Comparison of ENCODE assay signal across 27 cellular contexts in genomic region chrX:150790021-150790420, GRCh38.
DNase-seq lines count a peak whose midpoint lies in the region; ATAC-seq and TF ChIP-seq lines count a peak whose summit lies in the region.
"Had no signal": no experiment of that assay in that cellular context is flagged by ENCODE, and none has a peak within 500 bp of the region (broad histone marks: within the 10 kb centered on the region; RNA-seq: fewer than 3 reads in every experiment).

No MANE protein-coding gene starts in this region.

- intact Hi-C loops in activated CD8-positive, alpha-beta T cell treated with anti-CD3 and anti-CD28 coated beads for 36 hours (cut with micrococcal nuclease): no loop called here

- H3K27me3 Mint-ChIP-seq in activated CD8-positive, alpha-beta T cell treated with anti-CD3 and anti-CD28 coated beads for 36 hours: no peaks in the 10 kb centered on the region
- no peaks in the 10 kb centered on the region for H3K27me3 Mint-ChIP-seq in activated CD8-positive, alpha-beta T cell treated with anti-CD3 and anti-CD28 coated beads, Interleukin-2, amount 10 ng/mL, durations not matched to agents 7 days and 5 days (ENCODE audit: low read depth)
- no peaks in the 10 kb centered on the region for H3K27me3 Mint-ChIP-seq in WTC11 (ENCODE audit: low read depth)
- H3K27me3 Mint-ChIP-seq: activated naive CD4-positive, alpha-beta T cell treated with anti-CD3 and anti-CD28 coated beads, Interleukin-2, amount 50 U/mL, for 24 hours; effector memory CD8-positive, alpha-beta T cell had no signal

- H3K4me3 ChIP-seq in fibroblast of villous mesenchyme (ENCODE audit: low read depth, low read length): no peak overlapping the region
- H3K4me3 ChIP-seq: cardiac muscle cell, coronary artery, GM23338, right atrium auricular region had no signal

- CTCF ChIA-PET in activated CD8-positive, alpha-beta T cell treated with anti-CD3 and anti-CD28 coated beads for 36 hours (lab: Charles Lee): no interaction called here
- CTCF ChIA-PET in activated CD8-positive, alpha-beta T cell treated with anti-CD3 and anti-CD28 coated beads, Interleukin-2, amount 10 ng/mL, durations not matched to agents 7 days and 5 days (lab: Charles Lee): no interaction called here
- CTCF ChIA-PET in WTC11 (lab: Charles Lee): no interaction called here

- POLR2A ChIA-PET in activated CD8-positive, alpha-beta T cell treated with anti-CD3 and anti-CD28 coated beads for 36 hours (lab: Charles Lee): interaction anchor here (1.3 kb wide), 1 partner anchor 33 kb away, joined by 3 read pairs; no protein-coding TSS in a partner anchor
- POLR2A ChIA-PET in activated CD8-positive, alpha-beta T cell treated with anti-CD3 and anti-CD28 coated beads, Interleukin-2, amount 10 ng/mL, durations not matched to agents 7 days and 5 days (lab: Charles Lee): no interaction called here
- POLR2A ChIA-PET in WTC11 (lab: Charles Lee): no interaction called here

- H3K4me3 Mint-ChIP-seq in activated CD8-positive, alpha-beta T cell treated with anti-CD3 and anti-CD28 coated beads for 36 hours: no peak overlapping the region
- H3K4me3 Mint-ChIP-seq in activated CD8-positive, alpha-beta T cell treated with anti-CD3 and anti-CD28 coated beads, Interleukin-2, amount 10 ng/mL, durations not matched to agents 7 days and 5 days: no peak overlapping the region
- H3K4me3 Mint-ChIP-seq in WTC11: no peak overlapping the region
- H3K4me3 Mint-ChIP-seq: activated naive CD4-positive, alpha-beta T cell treated with anti-CD3 and anti-CD28 coated beads, Interleukin-2, amount 50 U/mL, for 24 hours; effector memory CD8-positive, alpha-beta T cell; GM23338; neural crest cell; T-helper 2 cell treated with Interferon-gamma antibody and Interleukin-4, amounts not matched to agents 5 μg/mL and 100 μg/mL, for 36 hours had no signal

- peaks cover 18% of the 10 kb centered on the region for H3K36me3 Mint-ChIP-seq in activated CD8-positive, alpha-beta T cell treated with anti-CD3 and anti-CD28 coated beads for 36 hours (ENCODE audit: low read depth)
- peaks cover 24% of the 10 kb centered on the region for H3K36me3 Mint-ChIP-seq in activated CD8-positive, alpha-beta T cell treated with anti-CD3 and anti-CD28 coated beads, Interleukin-2, amount 10 ng/mL, durations not matched to agents 7 days and 5 days (ENCODE audit: low read depth)
- peaks cover 47% of the 10 kb centered on the region for H3K36me3 Mint-ChIP-seq in WTC11

- no peak for DNase-seq in activated CD8-positive, alpha-beta T cell treated with anti-CD3 and anti-CD28 coated beads for 36 hours
- DNase-seq in activated CD8-positive, alpha-beta T cell treated with anti-CD3 and anti-CD28 coated beads, Interleukin-2, amount 10 ng/mL, durations not matched to agents 7 days and 5 days: no peak
- DNase-seq in fibroblast of villous mesenchyme (ENCODE audit: low read depth): peak; percentile 17
- DNase-seq in DMS 273 treated with DMSO at 0.1 percent for 48 hours (lab: John Stamatoyannopoulos, UW): no peak
- DNase-seq in kidney glomerular epithelial cell (lab: John Stamatoyannopoulos, UW): no peak
- DNase-seq in WTC11 (ENCODE audit: low spot score): no peak
- DNase-seq: 8988T; activated CD4-positive, alpha-beta T cell treated with anti-CD3 and anti-CD28 coated beads for 1 hour; aorta; Caco-2; effector memory CD8-positive, alpha-beta T cell; IMR-90; mesenchymal stem cell; NCI-H748 treated with DMSO at 0.1 percent for 48 hours; SHP77 treated with DMSO at 0.1 percent for 48 hours; small intestine; stimulated activated naive CD4-positive, alpha-beta T cell had no signal

- no peak for TF ChIP-seq CTCF in activated CD8-positive, alpha-beta T cell treated with anti-CD3 and anti-CD28 coated beads for 36 hours (IDR thresholded peaks at IDR 0.05)
- no peak for TF ChIP-seq CTCF in fibroblast of villous mesenchyme (IDR thresholded peaks at IDR 0.05; ENCODE audit: insufficient read depth, low read depth, low read length)
- TF ChIP-seq CTCF in WTC11 (IDR thresholded peaks at IDR 0.05): no peak

- ATAC-seq in activated CD8-positive, alpha-beta T cell treated with anti-CD3 and anti-CD28 coated beads for 36 hours: peak; percentile 34
- no peak for ATAC-seq in activated CD8-positive, alpha-beta T cell treated with anti-CD3 and anti-CD28 coated beads, Interleukin-2, amount 10 ng/mL, durations not matched to agents 7 days and 5 days
- ATAC-seq in GM21390 (IDR thresholded peaks at IDR 0.05; ENCODE audit: unreplicated experiment) (peak; percentile 78), HG03095 (IDR thresholded peaks at IDR 0.05; ENCODE audit: unreplicated experiment) (peak; percentile 72), WTC11 (no peak)
- ATAC-seq: effector memory CD8-positive, alpha-beta T cell; GM23338; left lobe of liver had no signal

- no peak overlapping the region for H3K27ac Mint-ChIP-seq in activated CD8-positive, alpha-beta T cell treated with anti-CD3 and anti-CD28 coated beads for 36 hours
- no peak overlapping the region for H3K27ac Mint-ChIP-seq in activated CD8-positive, alpha-beta T cell treated with anti-CD3 and anti-CD28 coated beads, Interleukin-2, amount 10 ng/mL, durations not matched to agents 7 days and 5 days
- no peak overlapping the region for H3K27ac Mint-ChIP-seq in WTC11
- H3K27ac Mint-ChIP-seq: activated naive CD4-positive, alpha-beta T cell treated with anti-CD3 and anti-CD28 coated beads, Interleukin-2, amount 50 U/mL, for 24 hours; GM23338; T-helper 2 cell treated with Interferon-gamma antibody and Interleukin-4, amounts not matched to agents 5 μg/mL and 100 μg/mL, for 36 hours had no signal

- H3K9me3 Mint-ChIP-seq in activated CD8-positive, alpha-beta T cell treated with anti-CD3 and anti-CD28 coated beads for 36 hours: peaks cover 3% of the 10 kb centered on the region
- no peaks in the 10 kb centered on the region for H3K9me3 Mint-ChIP-seq in activated CD8-positive, alpha-beta T cell treated with anti-CD3 and anti-CD28 coated beads, Interleukin-2, amount 10 ng/mL, durations not matched to agents 7 days and 5 days (ENCODE audit: insufficient read depth)
- no peaks in the 10 kb centered on the region for H3K9me3 Mint-ChIP-seq in WTC11
- H3K9me3 Mint-ChIP-seq: activated naive CD4-positive, alpha-beta T cell treated with anti-CD3 and anti-CD28 coated beads, Interleukin-2, amount 50 U/mL, for 24 hours; effector memory CD8-positive, alpha-beta T cell; GM23338; T-helper 2 cell treated with Interferon-gamma antibody and Interleukin-4, amounts not matched to agents 5 μg/mL and 100 μg/mL, for 36 hours had no signal

- H3K4me1 Mint-ChIP-seq in activated CD8-positive, alpha-beta T cell treated with anti-CD3 and anti-CD28 coated beads for 36 hours (ENCODE audit: low read depth): peaks cover 5% of the 10 kb centered on the region
- no peaks in the 10 kb centered on the region for H3K4me1 Mint-ChIP-seq in activated CD8-positive, alpha-beta T cell treated with anti-CD3 and anti-CD28 coated beads, Interleukin-2, amount 10 ng/mL, durations not matched to agents 7 days and 5 days (ENCODE audit: low read depth)
- no peaks in the 10 kb centered on the region for H3K4me1 Mint-ChIP-seq in WTC11
- H3K4me1 Mint-ChIP-seq: activated naive CD4-positive, alpha-beta T cell treated with anti-CD3 and anti-CD28 coated beads, Interleukin-2, amount 50 U/mL, for 24 hours; GM23338; neural crest cell had no signal

TF ChIP-seq in WTC11, 78 proteins besides CTCF, POLR2A, EP300 and RAD21:
- no peak for TF ChIP-seq NFATC4 (CRISPR knock-in tag; IDR thresholded peaks at IDR 0.05)
- TF ChIP-seq ZNF263 (CRISPR knock-in tag; IDR thresholded peaks at IDR 0.05; ENCODE audit: low read depth): no peak
TF ChIP-seq in WTC11: peak in this region for 0.

Comparison
In these comparisons a context has a peak if more than half of its experiments do, and no peak if none do; other contexts are left out.
1. ATAC-seq: peak in activated CD8-positive, alpha-beta T cell treated with anti-CD3 and anti-CD28 coated beads for 36 hours (single experiment), GM21390 (single experiment) and HG03095 (single experiment); none in activated CD8-positive, alpha-beta T cell treated with anti-CD3 and anti-CD28 coated beads, Interleukin-2, amount 10 ng/mL, durations not matched to agents 7 days and 5 days (single experiment) and WTC11 (single experiment).